1 cellular context compared by ENCODE assay signal in the genomic region with DNA sequence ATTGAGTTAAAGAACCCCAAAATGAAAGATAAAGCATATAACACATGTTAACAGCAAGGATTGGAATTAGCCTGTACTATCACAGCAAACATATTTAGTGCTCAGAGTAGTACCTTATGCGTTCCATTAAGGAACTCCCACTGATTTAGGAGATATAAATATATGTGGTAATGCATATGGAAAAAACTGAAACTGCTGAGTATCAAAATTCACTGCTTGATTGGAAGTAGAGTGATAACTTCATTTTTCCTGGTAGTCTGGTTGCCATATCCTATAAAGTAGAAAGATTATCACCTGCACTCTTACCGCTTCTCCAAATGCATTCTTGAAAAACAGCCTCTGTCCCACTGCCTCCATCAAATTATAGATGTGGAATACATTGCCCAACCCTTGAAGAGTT.
TF ChIP-seq lines count a peak whose summit lies in the region.

No MANE protein-coding gene starts in this region.

TF ChIP-seq in GM23338, 12 proteins besides CTCF, POLR2A, EP300 and RAD21 (continued from another document):
- TF ChIP-seq, protein P1, sequence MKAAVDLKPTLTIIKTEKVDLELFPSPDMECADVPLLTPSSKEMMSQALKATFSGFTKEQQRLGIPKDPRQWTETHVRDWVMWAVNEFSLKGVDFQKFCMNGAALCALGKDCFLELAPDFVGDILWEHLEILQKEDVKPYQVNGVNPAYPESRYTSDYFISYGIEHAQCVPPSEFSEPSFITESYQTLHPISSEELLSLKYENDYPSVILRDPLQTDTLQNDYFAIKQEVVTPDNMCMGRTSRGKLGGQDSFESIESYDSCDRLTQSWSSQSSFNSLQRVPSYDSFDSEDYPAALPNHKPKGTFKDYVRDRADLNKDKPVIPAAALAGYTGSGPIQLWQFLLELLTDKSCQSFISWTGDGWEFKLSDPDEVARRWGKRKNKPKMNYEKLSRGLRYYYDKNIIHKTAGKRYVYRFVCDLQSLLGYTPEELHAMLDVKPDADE (IDR thresholded peaks at IDR 0.05), result no peak
- TF ChIP-seq, protein P2, sequence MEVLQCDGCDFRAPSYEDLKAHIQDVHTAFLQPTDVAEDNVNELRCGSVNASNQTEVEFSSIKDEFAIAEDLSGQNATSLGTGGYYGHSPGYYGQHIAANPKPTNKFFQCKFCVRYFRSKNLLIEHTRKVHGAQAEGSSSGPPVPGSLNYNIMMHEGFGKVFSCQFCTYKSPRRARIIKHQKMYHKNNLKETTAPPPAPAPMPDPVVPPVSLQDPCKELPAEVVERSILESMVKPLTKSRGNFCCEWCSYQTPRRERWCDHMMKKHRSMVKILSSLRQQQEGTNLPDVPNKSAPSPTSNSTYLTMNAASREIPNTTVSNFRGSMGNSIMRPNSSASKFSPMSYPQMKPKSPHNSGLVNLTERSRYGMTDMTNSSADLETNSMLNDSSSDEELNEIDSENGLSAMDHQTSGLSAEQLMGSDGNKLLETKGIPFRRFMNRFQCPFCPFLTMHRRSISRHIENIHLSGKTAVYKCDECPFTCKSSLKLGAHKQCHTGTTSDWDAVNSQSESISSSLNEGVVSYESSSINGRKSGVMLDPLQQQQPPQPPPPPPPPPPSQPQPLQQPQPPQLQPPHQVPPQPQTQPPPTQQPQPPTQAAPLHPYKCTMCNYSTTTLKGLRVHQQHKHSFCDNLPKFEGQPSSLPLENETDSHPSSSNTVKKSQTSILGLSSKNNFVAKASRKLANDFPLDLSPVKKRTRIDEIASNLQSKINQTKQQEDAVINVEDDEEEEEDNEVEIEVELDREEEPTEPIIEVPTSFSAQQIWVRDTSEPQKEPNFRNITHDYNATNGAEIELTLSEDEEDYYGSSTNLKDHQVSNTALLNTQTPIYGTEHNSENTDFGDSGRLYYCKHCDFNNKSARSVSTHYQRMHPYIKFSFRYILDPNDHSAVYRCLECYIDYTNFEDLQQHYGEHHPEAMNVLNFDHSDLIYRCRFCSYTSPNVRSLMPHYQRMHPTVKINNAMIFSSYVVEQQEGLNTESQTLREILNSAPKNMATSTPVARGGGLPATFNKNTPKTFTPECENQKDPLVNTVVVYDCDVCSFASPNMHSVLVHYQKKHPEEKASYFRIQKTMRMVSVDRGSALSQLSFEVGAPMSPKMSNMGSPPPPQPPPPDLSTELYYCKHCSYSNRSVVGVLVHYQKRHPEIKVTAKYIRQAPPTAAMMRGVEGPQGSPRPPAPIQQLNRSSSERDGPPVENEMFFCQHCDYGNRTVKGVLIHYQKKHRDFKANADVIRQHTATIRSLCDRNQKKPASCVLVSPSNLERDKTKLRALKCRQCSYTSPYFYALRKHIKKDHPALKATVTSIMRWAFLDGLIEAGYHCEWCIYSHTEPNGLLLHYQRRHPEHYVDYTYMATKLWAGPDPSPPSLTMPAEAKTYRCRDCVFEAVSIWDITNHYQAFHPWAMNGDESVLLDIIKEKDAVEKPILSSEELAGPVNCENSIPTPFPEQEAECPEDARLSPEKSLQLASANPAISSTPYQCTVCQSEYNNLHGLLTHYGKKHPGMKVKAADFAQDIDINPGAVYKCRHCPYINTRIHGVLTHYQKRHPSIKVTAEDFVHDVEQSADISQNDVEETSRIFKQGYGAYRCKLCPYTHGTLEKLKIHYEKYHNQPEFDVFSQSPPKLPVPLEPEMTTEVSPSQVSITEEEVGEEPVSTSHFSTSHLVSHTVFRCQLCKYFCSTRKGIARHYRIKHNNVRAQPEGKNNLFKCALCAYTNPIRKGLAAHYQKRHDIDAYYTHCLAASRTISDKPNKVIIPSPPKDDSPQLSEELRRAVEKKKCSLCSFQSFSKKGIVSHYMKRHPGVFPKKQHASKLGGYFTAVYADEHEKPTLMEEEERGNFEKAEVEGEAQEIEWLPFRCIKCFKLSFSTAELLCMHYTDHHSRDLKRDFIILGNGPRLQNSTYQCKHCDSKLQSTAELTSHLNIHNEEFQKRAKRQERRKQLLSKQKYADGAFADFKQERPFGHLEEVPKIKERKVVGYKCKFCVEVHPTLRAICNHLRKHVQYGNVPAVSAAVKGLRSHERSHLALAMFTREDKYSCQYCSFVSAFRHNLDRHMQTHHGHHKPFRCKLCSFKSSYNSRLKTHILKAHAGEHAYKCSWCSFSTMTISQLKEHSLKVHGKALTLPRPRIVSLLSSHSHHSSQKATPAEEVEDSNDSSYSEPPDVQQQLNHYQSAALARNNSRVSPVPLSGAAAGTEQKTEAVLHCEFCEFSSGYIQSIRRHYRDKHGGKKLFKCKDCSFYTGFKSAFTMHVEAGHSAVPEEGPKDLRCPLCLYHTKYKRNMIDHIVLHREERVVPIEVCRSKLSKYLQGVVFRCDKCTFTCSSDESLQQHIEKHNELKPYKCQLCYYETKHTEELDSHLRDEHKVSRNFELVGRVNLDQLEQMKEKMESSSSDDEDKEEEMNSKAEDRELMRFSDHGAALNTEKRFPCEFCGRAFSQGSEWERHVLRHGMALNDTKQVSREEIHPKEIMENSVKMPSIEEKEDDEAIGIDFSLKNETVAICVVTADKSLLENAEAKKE (CRISPR knock-in tag; IDR thresholded peaks at IDR 0.05), result no peak
- no peak for TF ChIP-seq ZNF114 (CRISPR knock-in tag; IDR thresholded peaks at IDR 0.05)
- TF ChIP-seq POLR2AphosphoS5 (IDR thresholded peaks at IDR 0.05; ENCODE audit: low read depth), result no peak
